In the genomic region with DNA sequence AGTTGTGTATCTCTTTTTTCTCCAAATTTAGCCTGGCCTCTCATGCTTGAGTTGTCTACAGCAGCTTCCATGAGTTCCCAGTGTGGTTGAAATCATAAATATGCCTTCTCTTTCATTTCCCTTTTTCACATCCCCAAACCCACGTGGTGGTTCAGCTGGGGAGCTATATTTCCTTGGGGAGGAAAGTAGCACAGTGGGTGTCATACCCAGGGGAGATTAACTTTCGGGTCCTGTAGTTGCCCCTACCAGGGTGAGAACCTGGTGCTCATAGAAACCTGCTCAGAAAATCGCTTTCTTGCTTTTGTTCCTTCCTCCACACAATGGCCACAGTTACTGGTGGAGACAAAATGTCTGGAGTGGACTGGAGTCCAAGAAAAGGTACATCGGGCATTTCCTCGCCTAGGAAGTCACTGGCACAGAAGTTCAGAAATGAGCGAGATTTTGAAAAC, we compare ENCODE assay signal across 20 cellular contexts. TPM values are rescaled to one million over a fixed set of nuclear protein-coding genes. Genes with fewer than 3 reads are reported as not detected.
DNase-seq lines count a peak whose midpoint lies in the region; ATAC-seq and TF ChIP-seq lines count a peak whose summit lies in the region.
"Had no signal": no experiment of that assay in that cellular context is flagged by ENCODE, and none has a peak within 500 bp of the region (broad histone marks: within the 10 kb centered on the region; RNA-seq: fewer than 3 reads in every experiment).

No MANE protein-coding gene starts in this region.

- H3K27me3 ChIP-seq in DOHH2 (ENCODE audit: control insufficient read depth, low read length) (peaks cover 49% of the 10 kb centered on the region), Karpas-422 (ENCODE audit: low read length) (no peaks in the 10 kb centered on the region), RWPE2 (ENCODE audit: insufficient read depth, poor library complexity, severe bottlenecking) (peaks cover 15% of the 10 kb centered on the region), osteoblast (ENCODE audit: insufficient read depth, low read length) (no peaks in the 10 kb centered on the region)
- H3K27me3 ChIP-seq: neutrophil had no signal

- H3K36me3 ChIP-seq in DOHH2 (ENCODE audit: control insufficient read depth, low read length) (no peaks in the 10 kb centered on the region), Karpas-422 (ENCODE audit: insufficient read depth, low read length) (no peaks in the 10 kb centered on the region), RWPE2 (ENCODE audit: low read depth) (no peaks in the 10 kb centered on the region), osteoblast (ENCODE audit: insufficient read depth, low read length) (no peaks in the 10 kb centered on the region)
- H3K36me3 ChIP-seq: BE2C, neutrophil, sigmoid colon had no signal

- H3K9me3 ChIP-seq in DOHH2 (ENCODE audit: control insufficient read depth, insufficient read depth, low read length) (no peaks in the 10 kb centered on the region), Karpas-422 (ENCODE audit: low read length) (no peaks in the 10 kb centered on the region), RWPE2 (ENCODE audit: severe bottlenecking) (no peaks in the 10 kb centered on the region), osteoblast (ENCODE audit: low read depth, low read length) (no peaks in the 10 kb centered on the region)
- H3K9me3 ChIP-seq: BE2C, neutrophil, sigmoid colon, SK-N-SH had no signal

- no peaks in the 10 kb centered on the region for H3K79me2 ChIP-seq in DOHH2 (ENCODE audit: control insufficient read depth, low read length)
- H3K79me2 ChIP-seq in Karpas-422 (ENCODE audit: low read length) = no peaks in the 10 kb centered on the region
- no peaks in the 10 kb centered on the region for H3K79me2 ChIP-seq in osteoblast (ENCODE audit: insufficient read depth, low read length)

- H3F3A ChIP-seq in DOHH2 (ENCODE audit: control insufficient read depth, insufficient read depth) = peaks cover 3% of the 10 kb centered on the region; the same call in 1 of the 2 replicates

- H4K20me1 ChIP-seq in DOHH2 (ENCODE audit: control insufficient read depth, insufficient read depth, low read depth, low read length) (no peaks in the 10 kb centered on the region; the same call in 1 of the 2 replicates), Karpas-422 (ENCODE audit: insufficient read depth, low read depth, low read length) (no peaks in the 10 kb centered on the region), osteoblast (ENCODE audit: insufficient read depth, low read length) (no peaks in the 10 kb centered on the region)

- H3K9me2 ChIP-seq in DOHH2 (replicated peaks; ENCODE audit: control insufficient read depth, low read length) (no peaks in the 10 kb centered on the region), Karpas-422 (replicated peaks; ENCODE audit: insufficient read depth, low read length) (no peaks in the 10 kb centered on the region)
- H3K9me2 ChIP-seq: SK-N-SH had no signal

- no peak overlapping the region for H3K9ac ChIP-seq in Karpas-422 (ENCODE audit: low read length)
- H3K9ac ChIP-seq: SK-N-SH had no signal

- peaks cover 32% of the 10 kb centered on the region for H3K4me1 ChIP-seq in DOHH2 (ENCODE audit: control insufficient read depth, low read length)
- H3K4me1 ChIP-seq in Karpas-422 (ENCODE audit: low read length) = peaks cover 28% of the 10 kb centered on the region
- no peaks in the 10 kb centered on the region for H3K4me1 ChIP-seq in RWPE2 (ENCODE audit: insufficient read depth, poor library complexity, severe bottlenecking)
- H3K4me1 ChIP-seq in osteoblast (ENCODE audit: insufficient read depth, low read length) = no peaks in the 10 kb centered on the region
- H3K4me1 ChIP-seq: BE2C, sigmoid colon had no signal

- DNase-seq in Karpas-422 (peak; percentile 87), RWPE2 (ENCODE audit: low spot score) (peak; percentile 9), osteoblast (ENCODE audit: insufficient read length, low spot score, missing footprints) (peak; percentile 11), epidermal melanocyte (ENCODE audit: insufficient read length, low spot score) (no peak)
- DNase-seq: activated CD4-positive, alpha-beta memory T cell treated with anti-CD3 and anti-CD28 coated beads, Interleukin-2, amount 10 ng/mL, durations not matched to agents 7 days and 5 days; activated T-cell treated with anti-CD3 and anti-CD28 coated beads, Interleukin-2, amount 50 U/mL, for 72 hours; BE2C; DMS53; effector CD4-positive, alpha-beta T cell; kidney; NCI-H146; NCI-H2227 treated with DMSO at 0.1 percent for 48 hours; NK-92 treated with Interleukin-12 subunit alpha and Interleukin-12 subunit beta, amount 100 ng/mL, for 24 hours; sigmoid colon; SK-N-SH had no signal

- no peak overlapping the region for H3K27ac ChIP-seq in DOHH2 (ENCODE audit: low read depth, low read length)
- H3K27ac ChIP-seq in Karpas-422 (ENCODE audit: low read length) = 0 out of 2 replicates have a peak overlapping the region, but pooled peaks have one; percentile 3
- no peak overlapping the region for H3K27ac ChIP-seq in RWPE2 (ENCODE audit: poor library complexity, severe bottlenecking)
- no peak overlapping the region for H3K27ac ChIP-seq in osteoblast (ENCODE audit: low read depth, low read length)
- H3K27ac ChIP-seq: neutrophil, sigmoid colon had no signal

- H3K4me3 ChIP-seq in DOHH2 (ENCODE audit: low read length) (no peak overlapping the region), Karpas-422 (ENCODE audit: low read length) (peak overlapping the region; percentile 16; the same call in 1 of the 2 replicates), RWPE2 (ENCODE audit: severe bottlenecking) (no peak overlapping the region), osteoblast (ENCODE audit: insufficient read depth, low read length) (no peak overlapping the region)
- H3K4me3 ChIP-seq: sigmoid colon had no signal

- ATAC-seq in RWPE2 (ENCODE audit: low read depth) = no peak
- ATAC-seq in HG02610 (IDR thresholded peaks at IDR 0.05; ENCODE audit: unreplicated experiment) = no peak
- ATAC-seq in GM19467 (IDR thresholded peaks at IDR 0.05; ENCODE audit: unreplicated experiment) = no peak
- ATAC-seq: activated T-cell treated with anti-CD3 and anti-CD28 coated beads, Interleukin-2, amount 50 U/mL, for 72 hours had no signal

- TF ChIP-seq CTCF in DOHH2 (IDR thresholded peaks at IDR 0.05; ENCODE audit: low read depth, low read length, poor library complexity, severe bottlenecking) (no peak), RWPE2 (IDR thresholded peaks at IDR 0.05; ENCODE audit: poor library complexity, severe bottlenecking) (no peak), osteoblast (IDR thresholded peaks at IDR 0.05; ENCODE audit: extremely low read depth, low read depth, low read length) (no peak)

- H2AFZ ChIP-seq in Karpas-422 (ENCODE audit: low read length) (no peak overlapping the region), osteoblast (ENCODE audit: low read length) (no peak overlapping the region)

- H3K4me2 ChIP-seq in DOHH2 (ENCODE audit: low read length) (peak overlapping the region; percentile 55), Karpas-422 (ENCODE audit: low read depth, low read length, poor library complexity, severe bottlenecking) (peak overlapping the region; percentile 65), osteoblast (ENCODE audit: insufficient read depth, low read length) (no peak overlapping the region)
- H3K4me2 ChIP-seq: SK-N-SH had no signal

RNA-seq across cellular contexts. Expression of a gene that starts 7.0 kb away (rescaled TPM):
- total RNA-seq in Karpas-422 (2014; rRNA removed; shearing (Covaris generic); ENCODE audit: low replicate concordance) = 0.75 and 10.5 TPM in 2 replicates
- not detected in 2 replicates for total RNA-seq in osteoblast
- total RNA-seq: activated CD4-positive, alpha-beta memory T cell treated with anti-CD3 and anti-CD28 coated beads, Interleukin-2, amount 10 ng/mL, durations not matched to agents 7 days and 5 days; activated T-cell treated with anti-CD3 and anti-CD28 coated beads, Interleukin-2, amount 50 U/mL, for 72 hours; temporal lobe had no signal

RNA-seq across cellular contexts. Expression of a gene that starts 18.8 kb away (rescaled TPM):
- 0.15 and 0.61 TPM in 2 replicates for total RNA-seq in Karpas-422 (2014; rRNA removed; shearing (Covaris generic); ENCODE audit: low replicate concordance)
- total RNA-seq in osteoblast = 0.29 and 0.36 TPM in 2 replicates

RNA-seq across cellular contexts. Expression of a gene that starts 33.0 kb away (rescaled TPM):
- not detected in 2 replicates for total RNA-seq in Karpas-422 (2014; rRNA removed; shearing (Covaris generic); ENCODE audit: low replicate concordance)
- 0.36 TPM in 1 of 2 replicates, not detected in the other for total RNA-seq in osteoblast
- total RNA-seq: activated CD4-positive, alpha-beta memory T cell treated with anti-CD3 and anti-CD28 coated beads, Interleukin-2, amount 10 ng/mL, durations not matched to agents 7 days and 5 days; activated T-cell treated with anti-CD3 and anti-CD28 coated beads, Interleukin-2, amount 50 U/mL, for 72 hours; temporal lobe had no signal
